In the genomic region with DNA sequence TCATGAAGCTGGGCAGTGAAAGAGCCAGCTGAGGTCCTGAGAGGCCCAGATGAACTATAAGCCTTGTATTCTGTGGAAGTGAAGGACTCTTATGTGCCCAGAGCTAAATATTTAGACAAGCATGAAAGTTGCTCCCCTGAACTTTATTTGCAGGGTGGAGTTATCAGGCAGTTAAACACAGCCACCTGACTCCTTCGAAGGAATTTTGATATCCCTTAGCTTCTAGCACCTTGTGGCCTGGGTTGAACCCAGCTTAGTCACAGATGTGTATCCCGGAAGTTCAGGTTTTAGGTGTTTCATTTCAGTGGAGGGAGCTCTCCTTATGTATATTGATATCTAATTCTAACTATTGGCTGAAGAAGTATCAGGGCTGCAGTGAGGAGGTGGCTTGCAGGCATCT, we compare ENCODE assay signal across 31 cellular contexts. TPM values are rescaled to one million over a fixed set of nuclear protein-coding genes. Genes with fewer than 3 reads are reported as not detected.
DNase-seq lines count a peak whose midpoint lies in the region; ATAC-seq, FAIRE-seq and TF ChIP-seq lines count a peak whose summit lies in the region.
"Had no signal": no experiment of that assay in that cellular context is flagged by ENCODE, and none has a peak within 500 bp of the region (broad histone marks: within the 10 kb centered on the region; RNA-seq: fewer than 3 reads in every experiment).

No MANE protein-coding gene starts in this region.

- DNase-seq in HCT116 (ENCODE audit: low read depth, low spot score) (no peak), body of pancreas (peak in 2 of 4 donors; percentile 18 to 27), left colon (peak in 1 of 2 donors; percentile 39), small intestine (peak; percentile 76), DMS 273 (lab: John Stamatoyannopoulos, UW; ENCODE audit: unreplicated experiment) (no peak), MCF 10A (ENCODE audit: unreplicated experiment) (no peak), NCI-H345 (lab: John Stamatoyannopoulos, UW) (no peak)
- DNase-seq: ACHN; BE2C; CD8-positive, alpha-beta memory T cell; DMS79 treated with DMSO at 0.1 percent for 48 hours; GM23248; H7; HFFc6; Kasumi-1; MM.1S; NCI-H1048; NCI-H1417 treated with DMSO at 0.1 percent for 48 hours; NCI-H1694 treated with DMSO at 0.1 percent for 48 hours; NCI-H2081; NCI-H226; NCI-H510A treated with DMSO at 0.1 percent for 48 hours; NCI-H748 treated with DMSO at 0.1 percent for 48 hours; SK-N-SH had no signal

- H3K9ac ChIP-seq in HCT116 (ENCODE audit: low read length): no peak overlapping the region
- H3K9ac ChIP-seq: GM23248, SK-N-SH had no signal

- H3K79me2 ChIP-seq in HCT116 (ENCODE audit: insufficient read depth, low read length): no peaks in the 10 kb centered on the region

- TF ChIP-seq CTCF in HCT116 (IDR thresholded peaks at IDR 0.05 in 2 of 3, conservative IDR thresholded peaks at IDR 0.05 in 1 of 3; ENCODE audit: borderline replicate concordance in 1 of 3, insufficient read depth in 1 of 3, low read depth in 2 of 3, low read length in 2 of 3): no peak
- no peak for TF ChIP-seq CTCF in body of pancreas (IDR thresholded peaks at IDR 0.05)
- no peak for TF ChIP-seq CTCF in MCF 10A (IDR thresholded peaks at IDR 0.05; ENCODE audit: unreplicated experiment)

- peaks cover 0 to 6% of the 10 kb centered on the region in 2 experiments; a peak in 1 of 4 replicates for H3K4me1 ChIP-seq in HCT116 (ENCODE audit: control insufficient read depth in 1 of 2, insufficient read depth in 2 of 2, low read length in 2 of 2)
- H3K4me1 ChIP-seq in body of pancreas: no peaks in the 10 kb centered on the region
- no peaks in the 10 kb centered on the region for H3K4me1 ChIP-seq in small intestine (ENCODE audit: control insufficient read depth in 2 of 2, insufficient read depth in 1 of 2, low read depth in 1 of 2, low read length in 1 of 2)
- H3K4me1 ChIP-seq: BE2C had no signal

- H3K27me3 Mint-ChIP-seq in MCF 10A (ENCODE audit: insufficient read depth, unreplicated experiment): peaks cover 12% of the 10 kb centered on the region

- TF ChIP-seq POLR2A in HCT116 (IDR thresholded peaks at IDR 0.05; ENCODE audit: borderline replicate concordance, extremely low read depth, insufficient read depth, insufficient read length) (no peak), body of pancreas (IDR thresholded peaks at IDR 0.05) (no peak)

- H3K27ac Mint-ChIP-seq in MCF 10A (ENCODE audit: low read depth, unreplicated experiment): no peak overlapping the region
- H3K27ac Mint-ChIP-seq: CD14-positive monocyte; CD8-positive, alpha-beta memory T cell; HFFc6 had no signal

- H4K20me1 ChIP-seq in HCT116 (ENCODE audit: insufficient read depth): no peaks in the 10 kb centered on the region

- intact Hi-C loops in HCT116 (cut with micrococcal nuclease) (no loop called here), body of pancreas (cut with DNase I) (no loop called here), left colon (cut with DNase I, micrococcal nuclease) (no loop called here), MCF 10A (cut with micrococcal nuclease) (no loop called here)

- no peak for FAIRE-seq in small intestine (lab: Jason Lieb, UNC)
- FAIRE-seq: GM12892, GM19239, HTR-8/SVneo, K562 had no signal

- CTCF ChIA-PET in HCT116 (lab: Charles Lee): interaction anchor here (0.7 kb wide), 1 partner anchor 18 kb away, joined by 3 read pairs; no protein-coding TSS in a partner anchor
- CTCF ChIA-PET in MCF 10A (lab: Yijun Ruan, JAX): no interaction called here

- POLR2A ChIA-PET in HCT116 (lab: Charles Lee) (no interaction called here), MCF 10A (lab: Yijun Ruan, JAX) (interaction anchor here (0.6 to 0.7 kb wide), 2 partner anchors 270 to 927 kb away, joined by 3 to 4 read pairs; no protein-coding TSS in a partner anchor)

- no peak for TF ChIP-seq RAD21 in HCT116 (IDR thresholded peaks at IDR 0.05; ENCODE audit: low read depth)

- H3K9me3 Mint-ChIP-seq in MCF 10A (ENCODE audit: unreplicated experiment): no peaks in the 10 kb centered on the region
- H3K9me3 Mint-ChIP-seq: CD8-positive, alpha-beta memory T cell; HFFc6 had no signal

- H3K27ac ChIP-seq in HCT116 (ENCODE audit: low read depth, low read length) (no peak overlapping the region), body of pancreas (no peak overlapping the region), small intestine (ENCODE audit: low read depth in 1 of 2, low read length in 1 of 2) (no peak overlapping the region)
- H3K27ac ChIP-seq: 22Rv1, GM23248 had no signal

- H3K4me1 Mint-ChIP-seq in MCF 10A (ENCODE audit: insufficient read depth, unreplicated experiment): no peaks in the 10 kb centered on the region
- H3K4me1 Mint-ChIP-seq: CD14-positive monocyte; CD8-positive, alpha-beta memory T cell had no signal

- H3K4me2 ChIP-seq in HCT116 (ENCODE audit: low read length): no peak overlapping the region
- H3K4me2 ChIP-seq: SK-N-SH had no signal

- H3K9me3 ChIP-seq in HCT116 (ENCODE audit: control insufficient read depth in 1 of 2, insufficient read depth in 1 of 2, low read depth in 1 of 2, low read length in 2 of 2) (no peaks in the 10 kb centered on the region), body of pancreas (no peaks in the 10 kb centered on the region), small intestine (ENCODE audit: control insufficient read depth, low read depth) (no peaks in the 10 kb centered on the region)
- H3K9me3 ChIP-seq: BE2C, SK-N-SH had no signal

- H3K27me3 ChIP-seq in HCT116 (ENCODE audit: insufficient read depth, low read length) (no peaks in the 10 kb centered on the region), body of pancreas (no peaks in the 10 kb centered on the region), small intestine (ENCODE audit: control insufficient read depth in 2 of 2, insufficient read depth in 2 of 2, low read length in 2 of 2) (peaks cover 0 to 6% of the 10 kb centered on the region in 2 donors)
- H3K27me3 ChIP-seq: BE2C had no signal

- 19 to 23% methylated on average over 2 of the region's 2 CpGs for WGBS in body of pancreas, 2 donors
- 11 to 58% (median 26%) methylated on average over 2 of the region's 2 CpGs for WGBS in small intestine, 3 donors

- H3K4me3 ChIP-seq in HCT116 (replicated peaks in 1 of 2; ENCODE audit: low read depth in 1 of 2, low read length in 2 of 2): no peak overlapping the region
- no peak overlapping the region for H3K4me3 ChIP-seq in body of pancreas
- H3K4me3 ChIP-seq in small intestine (ENCODE audit: low read depth in 1 of 2, low read length in 2 of 2): no peak overlapping the region
- H3K4me3 ChIP-seq: GM23248, K562 had no signal

- RAD21 ChIA-PET in HCT116 (lab: Charles Lee; ENCODE audit: low non-redundant PET in 1 of 2, low total read pairs in 2 of 2, uncharacterized antibody in 2 of 2, unreplicated experiment in 2 of 2): no interaction called here

- ATAC-seq in HCT116: no peak
- peak; percentile 27 for ATAC-seq in body of pancreas
- peak; percentile 94 for ATAC-seq in left colon
- ATAC-seq in GM19035 (IDR thresholded peaks at IDR 0.05; ENCODE audit: unreplicated experiment): no peak
- ATAC-seq: K562 had no signal

- peak overlapping the region; percentile 45 for H2AFZ ChIP-seq in HCT116 (ENCODE audit: low read depth, low read length, poor library complexity, severe bottlenecking)
- H2AFZ ChIP-seq: GM23248 had no signal

- no peaks in the 10 kb centered on the region for H3K36me3 Mint-ChIP-seq in MCF 10A (ENCODE audit: insufficient read depth, unreplicated experiment)
- H3K36me3 Mint-ChIP-seq: CD14-positive monocyte; CD8-positive, alpha-beta memory T cell had no signal

- BruUV-seq in HCT116 (replicated peaks; lab: Mats Ljungman, UMichigan) (no TSS peak), MCF 10A (replicated peaks; lab: Mats Ljungman, UMichigan) (no TSS peak)

- H3K4me3 Mint-ChIP-seq in MCF 10A (ENCODE audit: unreplicated experiment): no peak overlapping the region
- H3K4me3 Mint-ChIP-seq: CD8-positive, alpha-beta memory T cell; HFFc6 had no signal

- H3K9me2 ChIP-seq in HCT116 (ENCODE audit: insufficient read depth): no peaks in the 10 kb centered on the region
- H3K9me2 ChIP-seq: SK-N-SH had no signal

- no peaks in the 10 kb centered on the region for H3K36me3 ChIP-seq in HCT116 (ENCODE audit: control insufficient read depth in 1 of 2, insufficient read depth in 2 of 2, low read length in 2 of 2)
- no peaks in the 10 kb centered on the region for H3K36me3 ChIP-seq in body of pancreas (replicated peaks in 1 of 2; ENCODE audit: insufficient read depth in 1 of 2, low read depth in 2 of 2)
- no peaks in the 10 kb centered on the region for H3K36me3 ChIP-seq in small intestine (ENCODE audit: control insufficient read depth in 2 of 2, insufficient read depth in 2 of 2, low read length in 2 of 2)
- H3K36me3 ChIP-seq: BE2C had no signal

TF ChIP-seq in HCT116, 20 proteins besides CTCF, POLR2A, EP300 and RAD21 (continues in another document):
- no peak for TF ChIP-seq SP1 (IDR thresholded peaks at IDR 0.05; ENCODE audit: low read depth)
- TF ChIP-seq, protein P1, sequence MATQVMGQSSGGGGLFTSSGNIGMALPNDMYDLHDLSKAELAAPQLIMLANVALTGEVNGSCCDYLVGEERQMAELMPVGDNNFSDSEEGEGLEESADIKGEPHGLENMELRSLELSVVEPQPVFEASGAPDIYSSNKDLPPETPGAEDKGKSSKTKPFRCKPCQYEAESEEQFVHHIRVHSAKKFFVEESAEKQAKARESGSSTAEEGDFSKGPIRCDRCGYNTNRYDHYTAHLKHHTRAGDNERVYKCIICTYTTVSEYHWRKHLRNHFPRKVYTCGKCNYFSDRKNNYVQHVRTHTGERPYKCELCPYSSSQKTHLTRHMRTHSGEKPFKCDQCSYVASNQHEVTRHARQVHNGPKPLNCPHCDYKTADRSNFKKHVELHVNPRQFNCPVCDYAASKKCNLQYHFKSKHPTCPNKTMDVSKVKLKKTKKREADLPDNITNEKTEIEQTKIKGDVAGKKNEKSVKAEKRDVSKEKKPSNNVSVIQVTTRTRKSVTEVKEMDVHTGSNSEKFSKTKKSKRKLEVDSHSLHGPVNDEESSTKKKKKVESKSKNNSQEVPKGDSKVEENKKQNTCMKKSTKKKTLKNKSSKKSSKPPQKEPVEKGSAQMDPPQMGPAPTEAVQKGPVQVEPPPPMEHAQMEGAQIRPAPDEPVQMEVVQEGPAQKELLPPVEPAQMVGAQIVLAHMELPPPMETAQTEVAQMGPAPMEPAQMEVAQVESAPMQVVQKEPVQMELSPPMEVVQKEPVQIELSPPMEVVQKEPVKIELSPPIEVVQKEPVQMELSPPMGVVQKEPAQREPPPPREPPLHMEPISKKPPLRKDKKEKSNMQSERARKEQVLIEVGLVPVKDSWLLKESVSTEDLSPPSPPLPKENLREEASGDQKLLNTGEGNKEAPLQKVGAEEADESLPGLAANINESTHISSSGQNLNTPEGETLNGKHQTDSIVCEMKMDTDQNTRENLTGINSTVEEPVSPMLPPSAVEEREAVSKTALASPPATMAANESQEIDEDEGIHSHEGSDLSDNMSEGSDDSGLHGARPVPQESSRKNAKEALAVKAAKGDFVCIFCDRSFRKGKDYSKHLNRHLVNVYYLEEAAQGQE (IDR thresholded peaks at IDR 0.05; ENCODE audit: low read depth): no peak
- TF ChIP-seq, protein P2, sequence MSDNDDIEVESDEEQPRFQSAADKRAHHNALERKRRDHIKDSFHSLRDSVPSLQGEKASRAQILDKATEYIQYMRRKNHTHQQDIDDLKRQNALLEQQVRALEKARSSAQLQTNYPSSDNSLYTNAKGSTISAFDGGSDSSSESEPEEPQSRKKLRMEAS (IDR thresholded peaks at IDR 0.05): no peak

RNA-seq across cellular contexts. Expression of a gene that starts 20.4 kb away (rescaled TPM):
- total RNA-seq in HCT116 (2021; ENCODE audit: unreplicated experiment) (not detected), body of pancreas (not detected), left colon (not detected), MCF 10A (2022) (not detected in 2 replicates)
- polyA plus RNA-seq in HCT116 (2012): not detected in 2 replicates
- polyA plus RNA-seq in small intestine: not detected
- total RNA-seq: CD8-positive, alpha-beta memory T cell; GM23248; H7; HFFc6; K562 had no signal
- polyA plus RNA-seq: CD14-positive monocyte; CD8-positive, alpha-beta memory T cell; GM23248; K562; SK-N-SH had no signal

Comparison
In these comparisons a context has a peak if more than half of its experiments do, and no peak if none do; other contexts are left out.
1. ATAC-seq: peak in body of pancreas (single experiment) and left colon (single experiment); none in HCT116 (single experiment) and GM19035 (single experiment).